Comparison of ENCODE assay signal across 8 cellular contexts in the genomic region with DNA sequence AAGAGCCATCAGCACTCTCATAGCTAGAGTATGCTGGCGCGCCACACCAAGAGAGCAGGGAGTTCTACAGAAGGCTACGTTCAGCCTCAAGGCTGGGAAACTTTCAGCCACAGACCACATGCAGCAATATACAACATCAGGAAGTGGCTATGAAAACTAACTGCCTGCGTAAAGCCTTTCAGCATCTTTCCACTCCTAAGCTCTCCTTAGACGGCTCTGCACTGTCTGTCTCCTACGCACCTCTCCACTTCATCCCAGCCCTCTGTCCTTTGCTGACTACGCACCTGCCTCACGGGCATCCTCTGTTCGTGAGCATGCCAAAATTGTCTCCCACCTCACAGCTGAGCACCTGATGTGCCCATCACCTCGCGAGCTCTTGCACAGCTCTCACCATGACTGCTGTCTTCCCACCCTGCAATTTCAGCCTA. TPM values are rescaled to one million over a fixed set of nuclear protein-coding genes. Genes with fewer than 3 reads are reported as not detected.
DNase-seq lines count a peak whose midpoint lies in the region; ATAC-seq and TF ChIP-seq lines count a peak whose summit lies in the region.

No MANE protein-coding gene starts in this region.

- no peaks in the 10 kb centered on the region for H3K4me1 ChIP-seq in sigmoid colon

- 65 to 85% methylated on average over 11 of the region's 11 CpGs for WGBS in sigmoid colon, 2 donors

- peak overlapping the region; percentile 25 for H3K27ac Mint-ChIP-seq in stimulated activated memory B cell treated with anti-CD40 and anti-IgM and Interleukin-4, amounts not matched to agents 10 μg/mL and 1 μg/mL and 100 μg/mL, for 72 hours

- no peaks in the 10 kb centered on the region for H3K9me3 ChIP-seq in sigmoid colon

- ATAC-seq in HG02610 (IDR thresholded peaks at IDR 0.05; ENCODE audit: unreplicated experiment): peak; percentile 87
- ATAC-seq in stimulated activated memory B cell treated with anti-CD40 and anti-IgM and Interleukin-4, amounts not matched to agents 10 μg/mL and 1 μg/mL and 100 μg/mL, for 72 hours: peak; percentile 93
- ATAC-seq in omental fat pad (ENCODE audit: low FRiP score): no peak

- intact Hi-C loops in sigmoid colon (cut with DNase I): loop anchor here (5.0 kb wide), 1 partner anchor 61 kb away; no protein-coding TSS in a partner anchor

- H3K27me3 ChIP-seq in sigmoid colon: no peaks in the 10 kb centered on the region

- no peaks in the 10 kb centered on the region for H3K9me3 Mint-ChIP-seq in stimulated activated memory B cell treated with anti-CD40 and anti-IgM and Interleukin-4, amounts not matched to agents 10 μg/mL and 1 μg/mL and 100 μg/mL, for 72 hours

- H3K4me3 ChIP-seq in sigmoid colon: no peak overlapping the region

- H3K36me3 ChIP-seq in sigmoid colon: peaks cover 0 to 41% (median 3%) of the 10 kb centered on the region in 4 donors

- TF ChIP-seq CTCF in sigmoid colon (IDR thresholded peaks at IDR 0.05): no peak
- TF ChIP-seq CTCF in omental fat pad (IDR thresholded peaks at IDR 0.05): no peak

- H3K4me3 Mint-ChIP-seq in stimulated activated memory B cell treated with anti-CD40 and anti-IgM and Interleukin-4, amounts not matched to agents 10 μg/mL and 1 μg/mL and 100 μg/mL, for 72 hours: no peak overlapping the region

- no peak for TF ChIP-seq EP300 in sigmoid colon (IDR thresholded peaks at IDR 0.05)

- H3K4me1 Mint-ChIP-seq in stimulated activated memory B cell treated with anti-CD40 and anti-IgM and Interleukin-4, amounts not matched to agents 10 μg/mL and 1 μg/mL and 100 μg/mL, for 72 hours: peaks cover 15% of the 10 kb centered on the region

- DNase-seq in activated CD4-positive, alpha-beta T cell treated with anti-CD3 and anti-CD28 coated beads for 24 hours (ENCODE audit: low read depth in 2 of 2): peak; percentile 27 to 32
- peak; percentile 34 for DNase-seq in effector CD4-positive, alpha-beta T cell
- DNase-seq in hepatic stellate cell (ENCODE audit: low spot score): no peak
- no peak for DNase-seq in sigmoid colon
- no peak for DNase-seq in SW480 (ENCODE audit: low spot score)
- DNase-seq in omental fat pad (ENCODE audit: low spot score): no peak

- H3K36me3 Mint-ChIP-seq in stimulated activated memory B cell treated with anti-CD40 and anti-IgM and Interleukin-4, amounts not matched to agents 10 μg/mL and 1 μg/mL and 100 μg/mL, for 72 hours: peaks cover 38% of the 10 kb centered on the region

- TF ChIP-seq POLR2A in sigmoid colon (IDR thresholded peaks at IDR 0.05): no peak

- H3K27me3 Mint-ChIP-seq in stimulated activated memory B cell treated with anti-CD40 and anti-IgM and Interleukin-4, amounts not matched to agents 10 μg/mL and 1 μg/mL and 100 μg/mL, for 72 hours: no peaks in the 10 kb centered on the region

- H3K27ac ChIP-seq in sigmoid colon: no peak overlapping the region

RNA-seq across cellular contexts. Expression of a gene that starts 9.7 kb away (rescaled TPM):
- 10 to 100 TPM; 17.4 to 47.6 (median 22.6) TPM for total RNA-seq in sigmoid colon
- polyA plus RNA-seq in sigmoid colon: 10 to 100 TPM in 1 of 3 donors, 1 to 10 TPM in 2; 4.2 to 10.2 (median 4.2) TPM
- total RNA-seq in omental fat pad: 10 to 100 TPM; 17.3 to 27.6 (median 23.9) TPM

RNA-seq across cellular contexts. Expression of a gene that starts 10.0 kb away (rescaled TPM):
- total RNA-seq in sigmoid colon: 10 to 100 TPM in 3 of 4 donors, 1 to 10 TPM in 1; 9.3 to 19.1 (median 13.5) TPM
- polyA plus RNA-seq in sigmoid colon: 10 to 100 TPM in 1 of 3 donors, 1 to 10 TPM in 2; 7.8 to 16.3 (median 9.7) TPM
- 10 to 100 TPM in 1 of 4 donors, 1 to 10 TPM in 3; 4.8 to 11.7 (median 8.4) TPM for total RNA-seq in omental fat pad

RNA-seq across cellular contexts. Expression of a gene that starts 48.4 kb away (rescaled TPM):
- total RNA-seq in sigmoid colon: 100 to 1,000 TPM in 3 of 4 donors, 10 to 100 TPM in 1; 98.0 to 153 (median 127) TPM
- polyA plus RNA-seq in sigmoid colon: 100 to 1,000 TPM in 1 of 3 donors, 10 to 100 TPM in 2; 56.9 to 102 (median 95.5) TPM
- total RNA-seq in omental fat pad: 100 to 1,000 TPM in 3 of 4 donors, 10 to 100 TPM in 1; 78.7 to 124 (median 104) TPM

Comparison
In these comparisons a context has a peak if more than half of its experiments do, and no peak if none do; other contexts are left out.
1. DNase-seq: peak in activated CD4-positive, alpha-beta T cell treated with anti-CD3 and anti-CD28 coated beads for 24 hours (2 of 2) and effector CD4-positive, alpha-beta T cell (single experiment); none in hepatic stellate cell (single experiment), sigmoid colon (single experiment), SW480 (single experiment) and omental fat pad (single experiment).